In genomic region chr18:35155403-35156117, GRCh38 we compare ENCODE assay signal across 18 cellular contexts.
A peak's percentile ranks its signal among the peaks of the same experiment; 100 is the strongest.
DNase-seq lines count a peak whose midpoint lies in the region; ATAC-seq, FAIRE-seq and TF ChIP-seq lines count a peak whose summit lies in the region.
"Had no signal": no experiment of that assay in that cellular context is flagged by ENCODE, and none has a peak within 500 bp of the region (broad histone marks: within the 10 kb centered on the region; RNA-seq: fewer than 3 reads in every experiment).

No MANE protein-coding gene starts in this region.

- DNase-seq in DMS 273 (lab: John Stamatoyannopoulos, UW; ENCODE audit: unreplicated experiment) (peak; percentile 43), DMS 273 treated with DMSO at 0.1 percent for 48 hours (lab: John Stamatoyannopoulos, UW) (no peak), SK-N-SH (peak; percentile 76), fibroblast of peridontal ligament (ENCODE audit: extremely low read depth) (peak; percentile 64), pancreas (peak in 4 of 6 donors; percentile 39 to 67 (median 47)), DMS153 treated with DMSO at 0.1 percent for 48 hours (lab: John Stamatoyannopoulos, UW; ENCODE audit: unreplicated experiment) (no peak)
- DNase-seq: caudate nucleus; CD8-positive, alpha-beta memory T cell; head of caudate nucleus; naive B cell; NCI-H1048; NCI-H2171 treated with DMSO at 0.1 percent for 48 hours; stimulated activated CD4-positive, alpha-beta T cell treated with anti-CD3 and anti-CD28 coated beads, Interleukin-1b, Interleukin-23, amount 100 ng/mL, for 48 hours; WERI-Rb-1 had no signal

- WGBS in SK-N-SH (ENCODE audit: low lambda C conversion rate), result 27% methylated on average over 8 of the region's 8 CpGs
- WGBS in pancreas, 2 donors, result 16 to 22% methylated on average over 8 of the region's 8 CpGs

- H3K27me3 ChIP-seq in SK-N-SH (ENCODE audit: insufficient read depth) (no peaks in the 10 kb centered on the region), pancreas (no peaks in the 10 kb centered on the region)

- no peaks in the 10 kb centered on the region for H3F3A ChIP-seq in SK-N-SH (replicated peaks; ENCODE audit: insufficient read depth)

- POLR2A ChIA-PET in SK-N-SH (lab: Yijun Ruan, JAX), result no interaction called here

- H3K36me3 ChIP-seq in SK-N-SH (replicated peaks in 1 of 2; ENCODE audit: control insufficient read depth in 1 of 2, insufficient read depth in 2 of 2, low read length in 1 of 2) (no peaks in the 10 kb centered on the region), pancreas (no peaks in the 10 kb centered on the region)
- H3K36me3 ChIP-seq: WERI-Rb-1 had no signal

- FAIRE-seq in pancreas (lab: Jason Lieb, UNC), result no peak
- FAIRE-seq: GM12892 had no signal

- no peak; the same call in 1 of the 2 replicates for TF ChIP-seq RAD21 in SK-N-SH (IDR thresholded peaks at IDR 0.05; ENCODE audit: low read length)

- TF ChIP-seq CTCF in SK-N-SH (IDR thresholded peaks at IDR 0.05) (no peak), pancreas (IDR thresholded peaks at IDR 0.05) (no peak)

- H3K4me2 ChIP-seq in SK-N-SH, result no peak overlapping the region

- H3K4me3 ChIP-seq in SK-N-SH (ENCODE audit: low read depth in 2 of 2, low read length in 1 of 2) (no peak overlapping the region), pancreas (no peak overlapping the region)

- ATAC-seq in pancreas (peak; percentile 87 to 98 (median 95)), HG02610 (IDR thresholded peaks at IDR 0.05; ENCODE audit: unreplicated experiment) (no peak), esophagus mucosa (no peak)

- no peaks in the 10 kb centered on the region for H4K20me1 ChIP-seq in SK-N-SH (ENCODE audit: insufficient read depth)

- H3K27ac ChIP-seq in SK-N-SH (ENCODE audit: low read depth in 2 of 2, low read length in 1 of 2) (peak overlapping the region in 1 of 2 experiments; percentile 79; a peak in 2 of 4 replicates), pancreas (no peak overlapping the region)
- H3K27ac ChIP-seq: 22Rv1, WERI-Rb-1 had no signal

- no peak overlapping the region for H2AFZ ChIP-seq in SK-N-SH (ENCODE audit: low read depth)

- CTCF ChIA-PET in SK-N-SH (lab: Yijun Ruan, JAX), result interaction anchor here (1.4 to 4.6 kb wide), 3 partner anchors 11 to 129 kb away, joined by 4 to 28 read pairs (median 4); no protein-coding TSS in a partner anchor

- no peaks in the 10 kb centered on the region for H3K79me2 ChIP-seq in SK-N-SH (ENCODE audit: insufficient read depth)

- H3K9me3 ChIP-seq in SK-N-SH (no peaks in the 10 kb centered on the region), pancreas (no peaks in the 10 kb centered on the region)

- H3K9ac ChIP-seq in SK-N-SH, result no peak overlapping the region

- H3K4me1 ChIP-seq in SK-N-SH (ENCODE audit: control insufficient read depth in 1 of 2, insufficient read depth in 2 of 2, low read depth in 1 of 2, low read length in 1 of 2) (peaks cover 0 to 11% of the 10 kb centered on the region in 2 experiments; a peak in 2 of 4 replicates), pancreas (peaks cover 0 to 9% (median 0%) of the 10 kb centered on the region in 3 donors)

- TF ChIP-seq EP300 in SK-N-SH (IDR thresholded peaks at IDR 0.05; ENCODE audit: borderline replicate concordance in 1 of 2, low read depth in 1 of 2, low read length in 1 of 2), result peak in 1 of 2 experiments; percentile 92; a peak in 2 of 4 replicates

- intact Hi-C loops in pancreas (cut with DNase I), result no loop called here

- H3K9me2 ChIP-seq in SK-N-SH, result no peaks in the 10 kb centered on the region

TF ChIP-seq in SK-N-SH, 30 proteins besides CTCF, POLR2A, EP300 and RAD21:
- TF ChIP-seq POLR2AphosphoS5 (IDR thresholded peaks at IDR 0.05; ENCODE audit: low read depth, low read length), result no peak
- no peak for TF ChIP-seq TEAD4 (IDR thresholded peaks at IDR 0.05; ENCODE audit: borderline replicate concordance, insufficient read depth)
- TF ChIP-seq ELF1 (IDR thresholded peaks at IDR 0.05), result no peak
- peak; percentile 34; the same call in 1 of the 2 replicates for TF ChIP-seq TCF12 (IDR thresholded peaks at IDR 0.05)
- peak; percentile 96 for TF ChIP-seq GATA2 (CRISPR knock-in tag; IDR thresholded peaks at IDR 0.05)
- TF ChIP-seq MXI1 (IDR thresholded peaks at IDR 0.05; ENCODE audit: low read depth, low read length), result peak; percentile 53; the same call in 1 of the 2 replicates
- no peak for TF ChIP-seq MEF2A (IDR thresholded peaks at IDR 0.05; ENCODE audit: borderline replicate concordance, low read depth)
- TF ChIP-seq SIN3A (IDR thresholded peaks at IDR 0.05; ENCODE audit: borderline replicate concordance, low read depth, low read length), result no peak
- no peak for TF ChIP-seq YY1 (IDR thresholded peaks at IDR 0.05; ENCODE audit: low read depth)
- TF ChIP-seq FOXJ3 (CRISPR knock-in tag; IDR thresholded peaks at IDR 0.05), result peak; percentile 66; the same call in 1 of the 2 replicates
- TF ChIP-seq RCOR1 (IDR thresholded peaks at IDR 0.05; ENCODE audit: low read length), result peak; percentile 92
- TF ChIP-seq NFIC (IDR thresholded peaks at IDR 0.05; ENCODE audit: borderline replicate concordance), result no peak
- peak; percentile 89 for TF ChIP-seq CHD2 (IDR thresholded peaks at IDR 0.05; ENCODE audit: low read length, partially characterized antibody)
- no peak for TF ChIP-seq RFX5 (IDR thresholded peaks at IDR 0.05; ENCODE audit: low read length)

Comparison
In these comparisons a context has a peak if more than half of its experiments do, and no peak if none do; other contexts are left out.
1. DNase-seq: peak in DMS 273 (single experiment), SK-N-SH (single experiment), fibroblast of peridontal ligament (single experiment) and pancreas (4 of 6); none in DMS 273 treated with DMSO at 0.1 percent for 48 hours (single experiment) and DMS153 treated with DMSO at 0.1 percent for 48 hours (single experiment).
2. ATAC-seq: peak in pancreas (4 of 4); none in HG02610 (single experiment) and esophagus mucosa (single experiment).